ENCODE assay signal across 34 cellular contexts in genomic region chr14:36181417-36181816, GRCh38. TPM values are rescaled to one million over a fixed set of nuclear protein-coding genes. Genes with fewer than 3 reads are reported as not detected.
"Had no signal": no experiment of that assay in that cellular context is flagged by ENCODE, and none has a peak within 500 bp of the region (broad histone marks: within the 10 kb centered on the region; RNA-seq: fewer than 3 reads in every experiment).

No MANE protein-coding gene starts in this region.

- H3K9ac ChIP-seq: neural progenitor cell, parathyroid adenoma had no signal

- H3K79me2 ChIP-seq: parathyroid adenoma had no signal

- H3K27ac ChIP-seq: neural progenitor cell, ovary, parathyroid adenoma, psoas muscle, skin epidermis, spleen, suprapubic skin, testis, tibial artery, transverse colon, upper lobe of left lung, uterus had no signal

- H3K27me3 ChIP-seq: neural progenitor cell, ovary, spleen, suprapubic skin, testis, tibial artery, transverse colon, upper lobe of left lung, uterus had no signal

- DNase-seq: naive thymus-derived CD4-positive, alpha-beta T cell; natural killer cell; occipital lobe; ovary; posterior cingulate gyrus; psoas muscle; spleen; stimulated activated CD4-positive, alpha-beta T cell treated with anti-CD3 and anti-CD28 coated beads, Interleukin-12 subunit alpha, Interleukin-12 subunit beta, amount 100 ng/mL, for 4 hours; stimulated activated CD4-positive, alpha-beta T cell treated with anti-CD3 and anti-CD28 coated beads, Interleukin-1b, Interleukin-23, amount 100 ng/mL, for 48 hours; stimulated activated CD4-positive, alpha-beta T cell treated with anti-CD3 and anti-CD28 coated beads, Interleukin-4, amount 100 ng/mL, for 1 hour; stimulated activated CD4-positive, alpha-beta T cell treated with anti-CD3 and anti-CD28 coated beads, Interleukin-4, amount 100 ng/mL, for 4 hours; stimulated activated CD8-positive, alpha-beta memory T cell treated with anti-CD3 and anti-CD28 coated beads, Interleukin-4, amount 100 ng/mL, for 48 hours; stimulated activated naive CD4-positive, alpha-beta T cell treated with Interleukin-2 at 50 U/mL for 16 hours; stimulated activated naive CD8-positive, alpha-beta T cell treated with anti-CD3 and anti-CD28 coated beads, Interleukin-15, amount 100 ng/mL, for 72 hours; substantia nigra; testis; tibial artery; transverse colon; upper lobe of left lung; uterus had no signal

- H3K4me3 ChIP-seq: neural progenitor cell, ovary, psoas muscle, skin epidermis, smooth muscle cell, spleen, suprapubic skin, testis, tibial artery, transverse colon, upper lobe of left lung, uterus had no signal

- ATAC-seq: naive thymus-derived CD4-positive, alpha-beta T cell; natural killer cell; psoas muscle; right cardiac atrium; sciatic nerve; stimulated activated memory B cell treated with anti-CD40 and anti-IgM and Interleukin-4, amounts not matched to agents 10 μg/mL and 1 μg/mL and 100 μg/mL, for 72 hours; stimulated activated naive CD8-positive, alpha-beta T cell treated with anti-CD3 and anti-CD28 coated beads, Interleukin-15, amount 100 ng/mL, for 72 hours had no signal

- H3K9me3 ChIP-seq: ovary, psoas muscle, suprapubic skin, testis, tibial artery, transverse colon, upper lobe of left lung, uterus had no signal

- H3K4me1 ChIP-seq: parathyroid adenoma, psoas muscle, spleen, suprapubic skin, testis, tibial artery, upper lobe of left lung, uterus had no signal

- H2AFZ ChIP-seq: neural progenitor cell, parathyroid adenoma had no signal

- H3K4me2 ChIP-seq: neural progenitor cell, smooth muscle cell had no signal

- H3K36me3 ChIP-seq: neural progenitor cell, ovary, spleen, suprapubic skin, tibial artery, transverse colon, upper lobe of left lung, uterus had no signal

RNA-seq across cellular contexts. Expression of gene PTCSC3, which starts 4.9 kb away (rescaled TPM):
- total RNA-seq: naive thymus-derived CD4-positive, alpha-beta T cell; natural killer cell; occipital lobe; osteoblast; ovary; progenitor cell of endocrine pancreas; psoas muscle; renal cortical epithelial cell; right cardiac atrium; sciatic nerve; smooth muscle cell; spleen; suprapubic skin; testis; transverse colon; urinary bladder; uterus had no signal
- polyA plus RNA-seq: naive thymus-derived CD4-positive, alpha-beta T cell; neural cell; ovary; psoas muscle; right cardiac atrium; smooth muscle cell; spleen; thymus; urinary bladder had no signal
